In genomic region chrX:140510306-140510676, GRCh38 we compare ENCODE assay signal across 21 cellular contexts. TPM values are rescaled to one million over a fixed set of nuclear protein-coding genes. Genes with fewer than 3 reads are reported as not detected.
"Had no signal": no experiment of that assay in that cellular context is flagged by ENCODE, and none has a peak within 500 bp of the region (broad histone marks: within the 10 kb centered on the region; RNA-seq: fewer than 3 reads in every experiment).

No MANE protein-coding gene starts in this region.

- DNase-seq: activated naive CD4-positive, alpha-beta T cell treated with Interleukin-2 at 50 U/mL for 16 hours; activated T-cell treated with anti-CD3 and anti-CD28 coated beads for 4 hours; anterior cingulate cortex; effector memory CD4-positive, alpha-beta T cell; foreskin melanocyte; heart left ventricle; kidney; left ventricle myocardium superior; mesenchymal stem cell; natural killer cell; psoas muscle; upper lobe of right lung had no signal

- H3K27ac Mint-ChIP-seq: activated T-helper 17 cell treated with anti-CD3 and anti-CD28 coated beads, Interleukin-2, amount 50 U/mL, for 72 hours; dendritic cell treated with granulocyte-macrophage colony-stimulating factor and Interleukin-4, amounts not matched to agents 40 ng/mL and 50 ng/mL, for 4 days; natural killer cell; stimulated activated naive CD8-positive, alpha-beta T cell treated with anti-CD3 and anti-CD28 coated beads, Interleukin-15, Interleukin-2, amounts not matched to agents 100 ng/mL and 50 ng/mL, for 24 hours; T-helper 2 cell treated with Interferon-gamma antibody and Interleukin-4, amounts not matched to agents 5 μg/mL and 100 μg/mL, for 36 hours had no signal

- H3K27ac ChIP-seq: breast epithelium, epithelial cell of prostate, heart left ventricle, psoas muscle, upper lobe of right lung had no signal

- H3K4me3 ChIP-seq: breast epithelium, heart left ventricle, psoas muscle, upper lobe of right lung had no signal

- H3K36me3 ChIP-seq: breast epithelium, heart left ventricle, upper lobe of right lung had no signal

- H3K36me3 Mint-ChIP-seq: natural killer cell had no signal

- H3K9me3 Mint-ChIP-seq: activated T-helper 17 cell treated with anti-CD3 and anti-CD28 coated beads, Interleukin-2, amount 50 U/mL, for 72 hours; dendritic cell treated with granulocyte-macrophage colony-stimulating factor and Interleukin-4, amounts not matched to agents 40 ng/mL and 50 ng/mL, for 4 days; natural killer cell; stimulated activated naive CD8-positive, alpha-beta T cell treated with anti-CD3 and anti-CD28 coated beads, Interleukin-15, Interleukin-2, amounts not matched to agents 100 ng/mL and 50 ng/mL, for 24 hours; T-helper 2 cell treated with Interferon-gamma antibody and Interleukin-4, amounts not matched to agents 5 μg/mL and 100 μg/mL, for 36 hours had no signal

- H3K4me3 Mint-ChIP-seq: activated T-helper 17 cell treated with anti-CD3 and anti-CD28 coated beads, Interleukin-2, amount 50 U/mL, for 72 hours; dendritic cell treated with granulocyte-macrophage colony-stimulating factor and Interleukin-4, amounts not matched to agents 40 ng/mL and 50 ng/mL, for 4 days; natural killer cell; stimulated activated naive CD8-positive, alpha-beta T cell treated with anti-CD3 and anti-CD28 coated beads, Interleukin-15, Interleukin-2, amounts not matched to agents 100 ng/mL and 50 ng/mL, for 24 hours; T-helper 2 cell treated with Interferon-gamma antibody and Interleukin-4, amounts not matched to agents 5 μg/mL and 100 μg/mL, for 36 hours had no signal

- ATAC-seq: activated T-helper 17 cell treated with anti-CD3 and anti-CD28 coated beads, Interleukin-2, amount 50 U/mL, for 72 hours; heart left ventricle; left ventricle myocardium superior; natural killer cell; psoas muscle; sciatic nerve; upper lobe of right lung had no signal

- H3K9me3 ChIP-seq: breast epithelium, heart left ventricle, psoas muscle, upper lobe of right lung had no signal

- H3K4me1 Mint-ChIP-seq: activated T-helper 17 cell treated with anti-CD3 and anti-CD28 coated beads, Interleukin-2, amount 50 U/mL, for 72 hours; natural killer cell had no signal

- H3K4me1 ChIP-seq: breast epithelium, psoas muscle, upper lobe of right lung had no signal

RNA-seq across cellular contexts. Expression of gene SOX3, which starts 5.4 kb away (rescaled TPM):
- total RNA-seq: activated T-helper 17 cell treated with anti-CD3 and anti-CD28 coated beads, Interleukin-2, amount 50 U/mL, for 72 hours; breast epithelium; fibroblast of lung; kidney; left ventricle myocardium superior; natural killer cell; omental fat pad; psoas muscle; sciatic nerve; upper lobe of right lung had no signal
- polyA plus RNA-seq: heart left ventricle had no signal
